Comparison of ENCODE assay signal across 17 cellular contexts in the genomic region with DNA sequence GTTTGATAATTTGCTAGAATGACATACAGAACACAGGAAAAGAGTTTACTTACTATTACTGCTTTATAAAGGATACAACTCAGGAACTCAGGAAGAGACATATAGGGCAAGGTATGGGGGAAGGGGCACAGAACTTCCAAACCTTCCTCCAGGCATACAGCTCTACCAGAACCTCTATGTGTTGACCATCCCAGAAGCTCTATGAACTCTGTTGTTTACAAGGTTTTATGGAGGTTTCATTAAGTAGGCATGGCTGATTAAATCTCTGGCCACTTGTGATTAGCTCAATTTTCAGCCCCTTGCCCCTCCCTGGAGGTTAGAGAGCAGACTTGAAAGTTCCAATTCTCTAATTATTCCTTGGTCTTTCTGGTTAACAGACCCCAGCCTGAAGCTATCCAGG.
A peak's percentile ranks its signal among the peaks of the same experiment; 100 is the strongest.
DNase-seq lines count a peak whose midpoint lies in the region; ATAC-seq and TF ChIP-seq lines count a peak whose summit lies in the region.
"Had no signal": no experiment of that assay in that cellular context is flagged by ENCODE, and none has a peak within 500 bp of the region (broad histone marks: within the 10 kb centered on the region; RNA-seq: fewer than 3 reads in every experiment).

No MANE protein-coding gene starts in this region.

- H3K36me3 Mint-ChIP-seq in nephron progenitor cell (ENCODE audit: low read depth) (peaks cover 66% of the 10 kb centered on the region), T-cell (peaks cover 22% of the 10 kb centered on the region)

- H3K27me3 ChIP-seq in Peyer's patch: no peaks in the 10 kb centered on the region
- H3K27me3 ChIP-seq: BLaER1 treated with 17β-estradiol and CSF1 and Interleukin-3, amounts not matched to agents 10 nM and 100 nM had no signal

- no peaks in the 10 kb centered on the region for H3K27me3 Mint-ChIP-seq in nephron progenitor cell (ENCODE audit: low read depth, poor library complexity)
- H3K27me3 Mint-ChIP-seq in T-cell: no peaks in the 10 kb centered on the region
- H3K27me3 Mint-ChIP-seq: B cell; CD4-positive, alpha-beta memory T cell had no signal

- CTCF ChIA-PET in T-cell (lab: Charles Lee): interaction anchor here in 1 of 2 donors (0.6 kb wide), 1 partner anchor 32 kb away, joined by 3 read pairs; no protein-coding TSS in a partner anchor

- no peaks in the 10 kb centered on the region for H3K4me1 ChIP-seq in Peyer's patch
- H3K4me1 ChIP-seq: Caco-2 had no signal

- DNase-seq in ELF-1 (ENCODE audit: low read depth, low spot score): peak; percentile 18
- no peak for DNase-seq in nephron progenitor cell
- no peak for DNase-seq in AG08395 (ENCODE audit: low spot score)
- DNase-seq in T-cell: no peak
- no peak for DNase-seq in Peyer's patch
- DNase-seq: Caco-2; CD4-positive, alpha-beta memory T cell; DMS153; DND-41; GDM1; GM23248; H7; HCEC 1CT had no signal

- TF ChIP-seq CTCF in VCaP (conservative IDR thresholded peaks at IDR 0.05) (no peak), nephron progenitor cell (IDR thresholded peaks at IDR 0.05) (no peak), Peyer's patch (IDR thresholded peaks at IDR 0.05) (no peak)

- POLR2A ChIA-PET in T-cell (lab: Charles Lee): no interaction called here

- H3K27ac Mint-ChIP-seq in nephron progenitor cell: peak overlapping the region; percentile 4
- no peak overlapping the region for H3K27ac Mint-ChIP-seq in T-cell
- H3K27ac Mint-ChIP-seq: B cell had no signal

- TF ChIP-seq POLR2A in Peyer's patch (IDR thresholded peaks at IDR 0.05): no peak

- H3K36me3 ChIP-seq in Peyer's patch: peaks cover 0 to 11% (median 0%) of the 10 kb centered on the region in 3 donors

- H3K4me3 Mint-ChIP-seq in nephron progenitor cell: no peak overlapping the region
- no peak overlapping the region for H3K4me3 Mint-ChIP-seq in T-cell
- H3K4me3 Mint-ChIP-seq: B cell; CD4-positive, alpha-beta memory T cell had no signal

- no peaks in the 10 kb centered on the region for H3K9me3 ChIP-seq in Peyer's patch
- H3K9me3 ChIP-seq: BLaER1 treated with 17β-estradiol and CSF1 and Interleukin-3, amounts not matched to agents 10 nM and 100 nM; Caco-2 had no signal

- H3K4me1 Mint-ChIP-seq in nephron progenitor cell (no peaks in the 10 kb centered on the region), T-cell (no peaks in the 10 kb centered on the region)

- H3K27ac ChIP-seq in VCaP (peak overlapping the region; percentile 91), Peyer's patch (no peak overlapping the region)
- H3K27ac ChIP-seq: BLaER1 treated with 17β-estradiol and CSF1 and Interleukin-3, amounts not matched to agents 10 nM and 100 nM; GM23248 had no signal

- no peak for ATAC-seq in T-cell (replicated peaks in 1 of 4)
- ATAC-seq: GM12878 had no signal

- H3K9me3 Mint-ChIP-seq in nephron progenitor cell: no peaks in the 10 kb centered on the region
- no peaks in the 10 kb centered on the region for H3K9me3 Mint-ChIP-seq in T-cell
- H3K9me3 Mint-ChIP-seq: CD4-positive, alpha-beta memory T cell had no signal

- H3K4me3 ChIP-seq in Peyer's patch: no peak overlapping the region
- H3K4me3 ChIP-seq: BLaER1 treated with 17β-estradiol and CSF1 and Interleukin-3, amounts not matched to agents 10 nM and 100 nM; GM12878; GM23248 had no signal
